ENCODE assay signal across 1 cellular context in genomic region chr22:36232715-36233401, GRCh38.
A peak's percentile ranks its signal among the peaks of the same experiment; 100 is the strongest.
TF ChIP-seq lines count a peak whose summit lies in the region.

No MANE protein-coding gene starts in this region.

TF ChIP-seq in GM12878, 131 proteins besides CTCF, POLR2A, EP300 and RAD21 (continued from another document):
- TF ChIP-seq TAF1 (IDR thresholded peaks at IDR 0.05; ENCODE audit: borderline replicate concordance, low read depth, low read length) (no peak), SREBF2 (IDR thresholded peaks at IDR 0.05; ENCODE audit: low read length) (no peak), TCF7 (IDR thresholded peaks at IDR 0.05; ENCODE audit: borderline replicate concordance) (no peak), SPI1 (IDR thresholded peaks at IDR 0.05; ENCODE audit: borderline replicate concordance, insufficient read depth, low read depth, low read length) (peak; percentile 58; the same call in 1 of the 2 replicates), GATAD2B (conservative IDR thresholded peaks at IDR 0.05; ENCODE audit: low read depth) (peak; percentile 43; the same call in 1 of the 2 replicates), RELB (IDR thresholded peaks at IDR 0.05; ENCODE audit: low read depth) (peak; percentile 64; the same call in 1 of the 2 replicates), YY1 (IDR thresholded peaks at IDR 0.05; ENCODE audit: low read depth, low read length) (no peak), MTA3 (IDR thresholded peaks at IDR 0.05; ENCODE audit: borderline replicate concordance, low read length) (no peak), BHLHE40 (IDR thresholded peaks at IDR 0.05; ENCODE audit: borderline replicate concordance in 1 of 2, low read depth in 2 of 2, low read length in 1 of 2) (peak in 1 of 2 experiments; percentile 58; a peak in 2 of 4 replicates), PKNOX1 (IDR thresholded peaks at IDR 0.05) (no peak), CEBPB (IDR thresholded peaks at IDR 0.05; ENCODE audit: borderline replicate concordance in 1 of 2, low read depth in 2 of 2, low read length in 2 of 2) (no peak), CUX1 (IDR thresholded peaks at IDR 0.05; ENCODE audit: insufficient replicate concordance, low read depth, low read length) (no peak), E2F8 (IDR thresholded peaks at IDR 0.05; ENCODE audit: low read depth, partially characterized antibody) (no peak), IKZF2 (IDR thresholded peaks at IDR 0.05) (peak; percentile 67 to 74; a peak in 3 of 4 replicates), BRCA1 (IDR thresholded peaks at IDR 0.05; ENCODE audit: low read depth, low read length) (no peak), BACH1 (IDR thresholded peaks at IDR 0.05; ENCODE audit: borderline replicate concordance) (no peak), MAX (IDR thresholded peaks at IDR 0.05; ENCODE audit: low read depth, low read length) (no peak), KAT2A (conservative IDR thresholded peaks at IDR 0.05; ENCODE audit: control insufficient read depth, low read depth, low read length) (no peak), DPF2 (IDR thresholded peaks at IDR 0.05) (peak; percentile 72; the same call in 1 of the 2 replicates)
TF ChIP-seq in GM12878: peak in this region for 10.
